15 cellular contexts compared by ENCODE assay signal in the genomic region with DNA sequence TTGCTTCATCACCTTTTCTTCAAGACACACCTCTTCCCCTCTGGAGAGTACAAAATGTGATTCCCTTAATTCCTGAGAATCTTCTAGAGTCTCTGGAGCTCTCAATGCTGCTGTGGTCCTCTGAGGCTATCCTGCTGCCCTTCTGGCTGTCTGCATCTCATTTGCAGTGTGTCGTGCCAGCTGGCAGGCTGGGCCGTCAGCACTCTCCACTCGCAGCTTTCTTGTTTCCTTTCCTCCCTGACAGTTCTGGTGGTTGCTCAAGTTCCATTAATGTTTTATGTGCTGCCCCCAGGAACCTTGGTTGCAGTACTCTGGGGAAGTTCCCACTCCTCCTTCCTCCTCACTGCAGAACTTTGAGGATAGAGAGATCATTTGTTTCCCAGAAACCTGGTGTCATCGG.
A peak's percentile ranks its signal among the peaks of the same experiment; 100 is the strongest.
DNase-seq lines count a peak whose midpoint lies in the region; ATAC-seq, FAIRE-seq and TF ChIP-seq lines count a peak whose summit lies in the region.
"Had no signal": no experiment of that assay in that cellular context is flagged by ENCODE, and none has a peak within 500 bp of the region (broad histone marks: within the 10 kb centered on the region; RNA-seq: fewer than 3 reads in every experiment).

No MANE protein-coding gene starts in this region.

- H3K4me3 Mint-ChIP-seq in CD4-positive, alpha-beta T cell, result no peak overlapping the region
- H3K4me3 Mint-ChIP-seq in activated T-helper 2 cell treated with anti-CD3 and anti-CD28 coated beads, Interferon-gamma antibody, Interleukin-2, Interleukin-4, amounts not matched to agents 10 μg/mL and 5 μg/mL and 100 μg/mL, durations not matched to agents 14 hours and 24 hours and 36 hours (ENCODE audit: low read depth), result no peak overlapping the region
- H3K4me3 Mint-ChIP-seq: activated T-cell treated with anti-CD3 and anti-CD28 coated beads, Interleukin-2, amount 50 U/mL, for 4 hours had no signal

- intact Hi-C loops in left ventricle myocardium superior (cut with micrococcal nuclease), result no loop called here
- intact Hi-C loops in psoas muscle (cut with DNase I), result no loop called here
- intact Hi-C loops in CD4-positive, alpha-beta T cell (cut with DNase I, micrococcal nuclease), result no loop called here
- intact Hi-C loops in activated T-helper 2 cell treated with anti-CD3 and anti-CD28 coated beads, Interferon-gamma antibody, Interleukin-2, Interleukin-4, amounts not matched to agents 10 μg/mL and 5 μg/mL and 100 μg/mL, durations not matched to agents 14 hours and 24 hours and 36 hours (cut with micrococcal nuclease), result no loop called here

- CTCF ChIA-PET in CD4-positive, alpha-beta T cell (lab: Charles Lee), result no interaction called here

- POLR2A ChIA-PET in CD4-positive, alpha-beta T cell (lab: Charles Lee), result no interaction called here

- FAIRE-seq in urothelium cell line (lab: Jason Lieb, UNC), result no peak

- H3K9me3 ChIP-seq in adipocyte (ENCODE audit: control insufficient read depth, low read length) (no peaks in the 10 kb centered on the region), psoas muscle (no peaks in the 10 kb centered on the region)
- no peaks in the 10 kb centered on the region for H3K9me3 ChIP-seq in CD4-positive, alpha-beta T cell (ENCODE audit: control insufficient read depth, low read length)

- TF ChIP-seq CTCF in psoas muscle (IDR thresholded peaks at IDR 0.05), result no peak
- no peak for TF ChIP-seq CTCF in CD4-positive, alpha-beta T cell (IDR thresholded peaks at IDR 0.05)

- peak overlapping the region; percentile 44 for H3K4me3 ChIP-seq in adipocyte (ENCODE audit: low read length)
- H3K4me3 ChIP-seq in psoas muscle, result no peak overlapping the region

- DNase-seq in DMS79 (lab: John Stamatoyannopoulos, UW) (peak; percentile 37), adipocyte (ENCODE audit: low read depth) (no peak), left ventricle myocardium superior (peak; percentile 88), psoas muscle (peak; percentile 55 to 70), 8988T (no peak), urothelium cell line (ENCODE audit: low spot score) (no peak)
- no peak for DNase-seq in CD4-positive, alpha-beta T cell
- no peak for DNase-seq in activated T-helper 2 cell treated with anti-CD3 and anti-CD28 coated beads, Interferon-gamma antibody, Interleukin-2, Interleukin-4, amounts not matched to agents 10 μg/mL and 5 μg/mL and 100 μg/mL, durations not matched to agents 14 hours and 24 hours and 36 hours (ENCODE audit: low spot score)
- DNase-seq: activated T-cell treated with anti-CD3 and anti-CD28 coated beads, Interleukin-2, amount 50 U/mL, for 4 hours; brain microvascular endothelial cell; NCI-H2081 treated with DMSO at 0.1 percent for 48 hours; occipital lobe had no signal

- no peak overlapping the region for H3K27ac Mint-ChIP-seq in CD4-positive, alpha-beta T cell
- H3K27ac Mint-ChIP-seq in activated T-helper 2 cell treated with anti-CD3 and anti-CD28 coated beads, Interferon-gamma antibody, Interleukin-2, Interleukin-4, amounts not matched to agents 10 μg/mL and 5 μg/mL and 100 μg/mL, durations not matched to agents 14 hours and 24 hours and 36 hours, result no peak overlapping the region

- peaks cover 42% of the 10 kb centered on the region for H3K27me3 Mint-ChIP-seq in CD4-positive, alpha-beta T cell
- peaks cover 1% of the 10 kb centered on the region for H3K27me3 Mint-ChIP-seq in activated T-helper 2 cell treated with anti-CD3 and anti-CD28 coated beads, Interferon-gamma antibody, Interleukin-2, Interleukin-4, amounts not matched to agents 10 μg/mL and 5 μg/mL and 100 μg/mL, durations not matched to agents 14 hours and 24 hours and 36 hours (ENCODE audit: low read depth)

- H3K9ac ChIP-seq in adipocyte (ENCODE audit: low read length), result no peak overlapping the region

- H3K9me3 Mint-ChIP-seq in CD4-positive, alpha-beta T cell, result no peaks in the 10 kb centered on the region
- no peaks in the 10 kb centered on the region for H3K9me3 Mint-ChIP-seq in activated T-helper 2 cell treated with anti-CD3 and anti-CD28 coated beads, Interferon-gamma antibody, Interleukin-2, Interleukin-4, amounts not matched to agents 10 μg/mL and 5 μg/mL and 100 μg/mL, durations not matched to agents 14 hours and 24 hours and 36 hours
- H3K9me3 Mint-ChIP-seq: activated T-cell treated with anti-CD3 and anti-CD28 coated beads, Interleukin-2, amount 50 U/mL, for 4 hours had no signal

- H3K36me3 ChIP-seq in adipocyte (ENCODE audit: control insufficient read depth, insufficient read depth, low read length, severe bottlenecking) (no peaks in the 10 kb centered on the region), psoas muscle (ENCODE audit: insufficient read depth in 1 of 2, low read depth in 1 of 2) (no peaks in the 10 kb centered on the region)
- H3K36me3 ChIP-seq: brain microvascular endothelial cell had no signal

- no peak overlapping the region for H3K27ac ChIP-seq in psoas muscle
- H3K27ac ChIP-seq in CD4-positive, alpha-beta T cell (ENCODE audit: low read depth, low read length), result no peak overlapping the region
- H3K27ac ChIP-seq: brain microvascular endothelial cell, C4-2B, epithelial cell of prostate, RWPE1 had no signal

- H3K4me1 ChIP-seq in adipocyte (ENCODE audit: control insufficient read depth, insufficient read depth, low read length) (peaks cover 9% of the 10 kb centered on the region), psoas muscle (peaks cover 14% of the 10 kb centered on the region)

- no peaks in the 10 kb centered on the region for H3K4me1 Mint-ChIP-seq in CD4-positive, alpha-beta T cell (ENCODE audit: low read depth)
- H3K4me1 Mint-ChIP-seq in activated T-helper 2 cell treated with anti-CD3 and anti-CD28 coated beads, Interferon-gamma antibody, Interleukin-2, Interleukin-4, amounts not matched to agents 10 μg/mL and 5 μg/mL and 100 μg/mL, durations not matched to agents 14 hours and 24 hours and 36 hours (ENCODE audit: low read depth), result no peaks in the 10 kb centered on the region

- WGBS in psoas muscle, 3 donors, result 10 to 17% (median 10%) methylated on average over 4 of the region's 4 CpGs

- ATAC-seq in left ventricle myocardium superior, result peak; percentile 96
- ATAC-seq in psoas muscle, result peak in 3 of 4 donors; percentile 30 to 71 (median 51)
- ATAC-seq in CD4-positive, alpha-beta T cell (ENCODE audit: poor library complexity), result no peak
- ATAC-seq: activated T-cell treated with anti-CD3 and anti-CD28 coated beads, Interleukin-2, amount 50 U/mL, for 4 hours had no signal

- H3K36me3 Mint-ChIP-seq in CD4-positive, alpha-beta T cell (ENCODE audit: low read depth), result no peaks in the 10 kb centered on the region
- H3K36me3 Mint-ChIP-seq in activated T-helper 2 cell treated with anti-CD3 and anti-CD28 coated beads, Interferon-gamma antibody, Interleukin-2, Interleukin-4, amounts not matched to agents 10 μg/mL and 5 μg/mL and 100 μg/mL, durations not matched to agents 14 hours and 24 hours and 36 hours (ENCODE audit: low read depth), result no peaks in the 10 kb centered on the region

- peaks cover 6% of the 10 kb centered on the region for H3K27me3 ChIP-seq in adipocyte (replicated peaks; ENCODE audit: control insufficient read depth, insufficient read depth, low read length)
- no peaks in the 10 kb centered on the region for H3K27me3 ChIP-seq in psoas muscle (ENCODE audit: insufficient read depth in 3 of 3, low read length in 2 of 3)
- no peaks in the 10 kb centered on the region for H3K27me3 ChIP-seq in CD4-positive, alpha-beta T cell (ENCODE audit: control insufficient read depth, insufficient read depth, low read length)

Comparison
In these comparisons a context has a peak if more than half of its experiments do, and no peak if none do; other contexts are left out.
1. DNase-seq: peak in DMS79 (single experiment), left ventricle myocardium superior (single experiment) and psoas muscle (2 of 2); none in adipocyte (single experiment), 8988T (single experiment), urothelium cell line (single experiment), CD4-positive, alpha-beta T cell (0 of 10) and activated T-helper 2 cell treated with anti-CD3 and anti-CD28 coated beads, Interferon-gamma antibody, Interleukin-2, Interleukin-4, amounts not matched to agents 10 μg/mL and 5 μg/mL and 100 μg/mL, durations not matched to agents 14 hours and 24 hours and 36 hours (single experiment).